In the genomic region with DNA sequence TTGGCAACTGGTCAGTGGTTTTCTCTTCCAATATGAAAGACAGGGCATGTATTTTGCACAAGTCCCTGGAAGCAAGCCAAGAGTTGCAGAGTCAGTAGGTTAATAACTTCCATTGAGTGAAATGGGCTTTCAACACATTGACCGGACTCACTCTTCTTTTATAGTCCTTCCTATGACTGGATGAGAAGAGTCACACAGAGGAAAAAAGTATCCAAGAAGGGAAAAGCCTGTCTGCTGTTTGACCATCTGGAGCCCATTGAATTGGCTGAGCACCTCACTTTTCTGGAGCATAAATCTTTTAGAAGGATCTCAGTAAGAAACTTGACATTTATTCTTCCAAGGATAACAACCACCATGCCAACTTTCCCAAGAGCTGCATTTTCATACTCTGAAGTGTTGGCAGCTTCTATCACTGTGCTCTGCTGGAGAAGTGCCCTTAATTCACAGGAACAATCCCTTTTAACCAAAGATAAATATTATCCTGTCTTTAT, we compare ENCODE assay signal across 14 cellular contexts. TPM values are rescaled to one million over a fixed set of nuclear protein-coding genes. Genes with fewer than 3 reads are reported as not detected.
DNase-seq lines count a peak whose midpoint lies in the region; ATAC-seq and TF ChIP-seq lines count a peak whose summit lies in the region.
"Had no signal": no experiment of that assay in that cellular context is flagged by ENCODE, and none has a peak within 500 bp of the region (broad histone marks: within the 10 kb centered on the region; RNA-seq: fewer than 3 reads in every experiment).

No MANE protein-coding gene starts in this region.

- peak overlapping the region; percentile 32 for H2AFZ ChIP-seq in neuron (ENCODE audit: low read depth, low read length)

- H3K9me3 ChIP-seq in neuron (ENCODE audit: low read length) = no peaks in the 10 kb centered on the region
- H3K9me3 ChIP-seq: BLaER1, sigmoid colon had no signal

- peaks cover 6% of the 10 kb centered on the region for H3K4me1 ChIP-seq in neuron (ENCODE audit: insufficient read depth, low read length)
- H3K4me1 ChIP-seq: BLaER1 had no signal

- no peaks in the 10 kb centered on the region for H3K36me3 ChIP-seq in neuron (ENCODE audit: insufficient read depth, low read length)
- H3K36me3 ChIP-seq: BLaER1, sigmoid colon had no signal

- no peak for ATAC-seq in HG03457 (IDR thresholded peaks at IDR 0.05; ENCODE audit: unreplicated experiment)
- ATAC-seq in HG02763 (IDR thresholded peaks at IDR 0.05; ENCODE audit: unreplicated experiment) = no peak

- DNase-seq in AG20443 (ENCODE audit: low spot score) (peak; percentile 42), NCI-H69 (lab: John Stamatoyannopoulos, UW) (peak; percentile 0), fibroblast of the aortic adventitia (ENCODE audit: low read depth) (peak; percentile 98), T-helper 1 cell (no peak), retina (no peak)
- DNase-seq: activated CD4-positive, alpha-beta T cell treated with anti-CD3 and anti-CD28 coated beads, Interleukin-2, amount 50 U/mL, for 4 hours; activated effector memory CD4-positive, alpha-beta T cell treated with anti-CD3 and anti-CD28 coated beads, Interleukin-2, amount 50 U/mL, for 16 hours; GDM1; NCI-H1105 treated with DMSO at 0.1 percent for 48 hours; sigmoid colon had no signal

- H3K4me3 ChIP-seq in fibroblast of the aortic adventitia (ENCODE audit: low read depth, low read length) (no peak overlapping the region), neuron (ENCODE audit: low read length) (no peak overlapping the region)
- H3K4me3 ChIP-seq: BLaER1, sigmoid colon had no signal

- no peaks in the 10 kb centered on the region for H3K27me3 ChIP-seq in neuron (ENCODE audit: insufficient read depth, low read length)
- H3K27me3 ChIP-seq: BLaER1, sigmoid colon had no signal

- no peak for TF ChIP-seq CTCF in fibroblast of the aortic adventitia (IDR thresholded peaks at IDR 0.05; ENCODE audit: insufficient read depth, low read length)

RNA-seq across cellular contexts. Expression of gene RASGRP3, which starts 45.4 kb away (rescaled TPM):
- total RNA-seq in fibroblast of the aortic adventitia (ENCODE audit: low replicate concordance) = 5.9 and 7.8 TPM in 2 replicates

Comparison
In these comparisons a context has a peak if more than half of its experiments do, and no peak if none do; other contexts are left out.
1. DNase-seq: peak in AG20443 (single experiment), NCI-H69 (single experiment) and fibroblast of the aortic adventitia (single experiment); none in T-helper 1 cell (0 of 5) and retina (single experiment).